In genomic region chr20:16317445-16318362, GRCh38 we compare ENCODE assay signal across 1 cellular context.
A peak's percentile ranks its signal among the peaks of the same experiment; 100 is the strongest.
TF ChIP-seq lines count a peak whose summit lies in the region.

No MANE protein-coding gene starts in this region.

TF ChIP-seq in GM12878, 131 proteins besides CTCF, POLR2A, EP300 and RAD21 (continued from another document):
- TF ChIP-seq PBX3 (IDR thresholded peaks at IDR 0.05; ENCODE audit: insufficient replicate concordance, low read depth, low read length) (no peak), RAD51 (IDR thresholded peaks at IDR 0.05) (0 out of 2 replicates have a peak, but pooled peaks have one; percentile 54), MAX (IDR thresholded peaks at IDR 0.05; ENCODE audit: low read depth, low read length) (no peak), NR2C1 (IDR thresholded peaks at IDR 0.05) (no peak), GABPA (IDR thresholded peaks at IDR 0.05; ENCODE audit: low read depth) (no peak), GATAD2B (conservative IDR thresholded peaks at IDR 0.05; ENCODE audit: low read depth) (peak; percentile 89), STAT3 (IDR thresholded peaks at IDR 0.05; ENCODE audit: low read depth, low read length) (no peak)
